In the genomic region with DNA sequence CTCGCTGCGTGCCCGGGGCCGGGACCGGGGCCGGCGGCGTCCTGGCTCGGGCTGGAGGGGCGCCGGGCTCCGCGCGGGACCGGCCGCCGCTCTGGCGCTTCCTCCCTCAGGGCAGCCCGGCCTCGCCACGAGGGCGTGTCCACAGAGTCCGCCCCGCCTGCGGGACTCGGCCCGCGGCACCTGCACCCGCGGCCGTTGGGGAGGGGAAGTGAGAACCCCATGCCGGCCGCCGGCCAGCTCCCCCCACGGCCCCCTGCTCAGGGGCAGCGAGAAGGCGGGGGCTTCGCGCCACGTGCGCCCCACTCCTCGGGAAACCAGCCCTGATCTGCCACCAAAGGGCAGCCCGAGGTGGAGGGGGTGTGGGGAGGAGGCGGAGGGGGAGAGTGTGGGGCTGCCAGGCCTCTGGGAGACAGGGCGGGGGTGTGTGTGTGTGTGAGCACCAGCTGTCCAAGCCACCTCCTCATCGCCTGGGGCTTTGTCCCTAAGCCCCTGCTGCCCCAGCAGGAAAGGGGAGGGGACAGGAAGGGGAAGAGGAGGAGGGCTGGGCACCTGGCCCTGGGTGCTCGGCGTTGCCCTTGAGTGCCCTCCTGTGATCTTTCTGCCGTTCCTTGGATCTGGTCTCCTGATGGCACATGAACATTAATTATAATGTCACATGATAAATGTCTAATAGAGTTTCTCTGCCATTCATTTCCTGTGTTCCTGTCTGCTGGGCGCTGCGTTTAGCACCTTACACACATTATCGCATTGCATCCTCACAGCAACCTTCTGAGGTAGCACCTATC, we compare ENCODE assay signal across 8 cellular contexts. TPM values are rescaled to one million over a fixed set of nuclear protein-coding genes. Genes with fewer than 3 reads are reported as not detected.
A peak's percentile ranks its signal among the peaks of the same experiment; 100 is the strongest.
DNase-seq lines count a peak whose midpoint lies in the region; ATAC-seq and TF ChIP-seq lines count a peak whose summit lies in the region.

A gene with protein sequence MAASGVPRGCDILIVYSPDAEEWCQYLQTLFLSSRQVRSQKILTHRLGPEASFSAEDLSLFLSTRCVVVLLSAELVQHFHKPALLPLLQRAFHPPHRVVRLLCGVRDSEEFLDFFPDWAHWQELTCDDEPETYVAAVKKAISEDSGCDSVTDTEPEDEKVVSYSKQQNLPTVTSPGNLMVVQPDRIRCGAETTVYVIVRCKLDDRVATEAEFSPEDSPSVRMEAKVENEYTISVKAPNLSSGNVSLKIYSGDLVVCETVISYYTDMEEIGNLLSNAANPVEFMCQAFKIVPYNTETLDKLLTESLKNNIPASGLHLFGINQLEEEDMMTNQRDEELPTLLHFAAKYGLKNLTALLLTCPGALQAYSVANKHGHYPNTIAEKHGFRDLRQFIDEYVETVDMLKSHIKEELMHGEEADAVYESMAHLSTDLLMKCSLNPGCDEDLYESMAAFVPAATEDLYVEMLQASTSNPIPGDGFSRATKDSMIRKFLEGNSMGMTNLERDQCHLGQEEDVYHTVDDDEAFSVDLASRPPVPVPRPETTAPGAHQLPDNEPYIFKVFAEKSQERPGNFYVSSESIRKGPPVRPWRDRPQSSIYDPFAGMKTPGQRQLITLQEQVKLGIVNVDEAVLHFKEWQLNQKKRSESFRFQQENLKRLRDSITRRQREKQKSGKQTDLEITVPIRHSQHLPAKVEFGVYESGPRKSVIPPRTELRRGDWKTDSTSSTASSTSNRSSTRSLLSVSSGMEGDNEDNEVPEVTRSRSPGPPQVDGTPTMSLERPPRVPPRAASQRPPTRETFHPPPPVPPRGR (minus strand): TSS at position 93 of the 785 bp plus-strand sequence. CDS start 120 bp downstream, outside the sequence.

- TF ChIP-seq CTCF in DND-41 (IDR thresholded peaks at IDR 0.05; ENCODE audit: borderline replicate concordance, extremely low read depth, low read length, poor library complexity, severe bottlenecking), result peak; percentile 16
- 0 out of 2 replicates have a peak, but pooled peaks have one; percentile 15 for TF ChIP-seq CTCF in LNCAP (IDR thresholded peaks at IDR 0.05)
- no peak for TF ChIP-seq CTCF in kidney epithelial cell (IDR thresholded peaks at IDR 0.05; ENCODE audit: insufficient read depth, low read length, poor library complexity, severe bottlenecking)

- H3K27me3 ChIP-seq in DND-41 (ENCODE audit: insufficient read depth, low read length, poor library complexity), result peaks cover 7% of the 10 kb centered on the region
- H3K27me3 ChIP-seq in kidney epithelial cell (ENCODE audit: control insufficient read depth, insufficient read depth, low read length), result no peaks in the 10 kb centered on the region

- peak within 1 kb of the TSS; percentile 61 for H2AFZ ChIP-seq in DND-41 (ENCODE audit: low read depth, low read length)

- peak within 1 kb of the TSS; percentile 22; the same call in 1 of the 2 replicates for H3K27ac ChIP-seq in DND-41 (ENCODE audit: low read length)

- H3K4me3 ChIP-seq in DND-41 (ENCODE audit: low read depth in 1 of 2, low read length in 2 of 2) (peak within 1 kb of the TSS in 1 of 2 experiments; percentile 43; a peak in 2 of 4 replicates), kidney epithelial cell (ENCODE audit: low read depth, low read length) (peak within 1 kb of the TSS; percentile 67)

- no peaks in the 10 kb centered on the region for H4K20me1 ChIP-seq in DND-41 (ENCODE audit: insufficient read depth, low read length)

- H3K36me3 ChIP-seq in DND-41 (ENCODE audit: insufficient read depth, low read length) (no peaks in the 10 kb centered on the region), kidney epithelial cell (ENCODE audit: control insufficient read depth, insufficient read depth, low read length) (no peaks in the 10 kb centered on the region)

- H3K4me1 ChIP-seq in DND-41 (ENCODE audit: insufficient read depth, low read length), result peaks cover 45% of the 10 kb centered on the region

- ATAC-seq in DND-41 (ENCODE audit: insufficient read depth, low read depth) (peak; percentile 78), GM21723 (IDR thresholded peaks at IDR 0.05; ENCODE audit: unreplicated experiment) (peak; percentile 65)

- peak within 1 kb of the TSS; percentile 62 for H3K4me2 ChIP-seq in DND-41 (ENCODE audit: insufficient read depth, low read length)

- no peaks in the 10 kb centered on the region for H3K9me3 ChIP-seq in DND-41 (ENCODE audit: insufficient read depth, low read length, severe bottlenecking)

- no peaks in the 10 kb centered on the region for H3K79me2 ChIP-seq in DND-41 (ENCODE audit: insufficient read depth, low read length)

- DNase-seq in DND-41, result peak; percentile 64
- peak; percentile 46 for DNase-seq in SKM-1 (lab: John Stamatoyannopoulos, UW; ENCODE audit: unreplicated experiment)
- peak; percentile 45 for DNase-seq in astrocyte of the hippocampus (ENCODE audit: low read depth, low spot score)
- DNase-seq in kidney epithelial cell (ENCODE audit: low read depth), result no peak
- DNase-seq in stimulated activated CD4-positive, alpha-beta T cell treated with anti-CD3 and anti-CD28 coated beads, Interleukin-1b, Interleukin-23, amount 100 ng/mL, for 24 hours (ENCODE audit: low read depth in 4 of 4, low spot score in 1 of 4), result peak in 3 of 4 experiments; percentile 15 to 25 (median 16)
- DNase-seq in HPDE6-E6E7 (ENCODE audit: extremely low spot score), result no peak

- peak within 1 kb of the TSS; percentile 44 for H3K9ac ChIP-seq in DND-41 (ENCODE audit: low read depth, low read length)

RNA-seq across cellular contexts. Expression of the gene that starts here (rescaled TPM):
- 8.9 and 10.5 TPM in 2 replicates for total RNA-seq in kidney epithelial cell

Comparison
In these comparisons a context has a peak if more than half of its experiments do, and no peak if none do; other contexts are left out.
1. DNase-seq: peak in DND-41 (single experiment), SKM-1 (single experiment), astrocyte of the hippocampus (single experiment) and stimulated activated CD4-positive, alpha-beta T cell treated with anti-CD3 and anti-CD28 coated beads, Interleukin-1b, Interleukin-23, amount 100 ng/mL, for 24 hours (3 of 4); none in kidney epithelial cell (single experiment) and HPDE6-E6E7 (single experiment).